ENCODE assay signal across 9 cellular contexts in genomic region chr1:64655861-64656260, GRCh38.
"Had no signal": no experiment of that assay in that cellular context is flagged by ENCODE, and none has a peak within 500 bp of the region (broad histone marks: within the 10 kb centered on the region; RNA-seq: fewer than 3 reads in every experiment).

No MANE protein-coding gene starts in this region.

- H3K4me2 ChIP-seq: GM23338 had no signal

- H3K27ac ChIP-seq: GM23248 had no signal

- H2AFZ ChIP-seq: GM23248, GM23338 had no signal

- ATAC-seq: GM23338, HCT116 had no signal

- H3K9me3 ChIP-seq: HAP-1 had no signal

- H3K9ac ChIP-seq: GM23248 had no signal

- H3K4me3 ChIP-seq: GM23248, GM23338, HAP-1 had no signal

- H3K4me1 ChIP-seq: HAP-1 had no signal

- DNase-seq: GM23248, GOT3, H7, H9, HCEC 1CT, HFFc6 had no signal
